Comparison of ENCODE assay signal across 1 cellular context in genomic region chr18:32040936-32041335, GRCh38.
TF ChIP-seq lines count a peak whose summit lies in the region.

No MANE protein-coding gene starts in this region.

TF ChIP-seq in GM23338, 12 proteins besides CTCF, POLR2A, EP300 and RAD21 (continued from another document):
- TF ChIP-seq ZNF462 (CRISPR knock-in tag; IDR thresholded peaks at IDR 0.05) (no peak), POLR2AphosphoS5 (IDR thresholded peaks at IDR 0.05; ENCODE audit: low read depth) (no peak), JUNB (IDR thresholded peaks at IDR 0.05; ENCODE audit: unreplicated experiment) (no peak), CREB1 (CRISPR knock-in tag; IDR thresholded peaks at IDR 0.05; ENCODE audit: low read depth) (no peak), EZH2phosphoT487 (IDR thresholded peaks at IDR 0.05; ENCODE audit: unreplicated experiment) (no peak), ZNF114 (CRISPR knock-in tag; IDR thresholded peaks at IDR 0.05) (no peak), ETS1 (IDR thresholded peaks at IDR 0.05) (no peak)
